In genomic region chr12:53985358-53985899, GRCh38 we compare ENCODE assay signal across 9 cellular contexts. TPM values are rescaled to one million over a fixed set of nuclear protein-coding genes. Genes with fewer than 3 reads are reported as not detected.
DNase-seq lines count a peak whose midpoint lies in the region; ATAC-seq, FAIRE-seq and TF ChIP-seq lines count a peak whose summit lies in the region.
"Had no signal": no experiment of that assay in that cellular context is flagged by ENCODE, and none has a peak within 500 bp of the region (broad histone marks: within the 10 kb centered on the region; RNA-seq: fewer than 3 reads in every experiment).

No MANE protein-coding gene starts in this region.

- CTCF ChIA-PET in HepG2 (lab: Yijun Ruan, JAX; ENCODE audit: low intra/inter-chr PET ratio, low total read pairs) = interaction anchor here (1.4 to 2.3 kb wide), 2 partner anchors 216 to 229 kb away, joined by 8 to 12 read pairs; no protein-coding TSS in a partner anchor

- H3K4ac ChIP-seq in mesenchymal stem cell (ENCODE audit: low read depth in 1 of 2, low read length in 2 of 2) = no peak overlapping the region

- 85% methylated on average over 25 of the region's 36 CpGs for WGBS in HepG2 (ENCODE audit: low lambda C conversion rate)
- 14% methylated on average over 13 of the region's 36 CpGs for WGBS in right lobe of liver (ENCODE audit: insufficient coverage, low coverage, low lambda C conversion rate, missing lambda C conversion rate)
- 29% methylated on average over 36 of the region's 36 CpGs for WGBS in mesenchymal stem cell

- peaks cover 6 to 42% of the 10 kb centered on the region in 2 experiments; a peak in 4 of 5 replicates for H3K27me3 ChIP-seq in HepG2 (ENCODE audit: control insufficient read depth in 1 of 2, insufficient read depth in 2 of 2, low read length in 2 of 2)
- peaks cover 19 to 86% of the 10 kb centered on the region in 2 donors for H3K27me3 ChIP-seq in right lobe of liver
- peaks cover 7 to 38% of the 10 kb centered on the region in 2 experiments for H3K27me3 ChIP-seq in mesenchymal stem cell (ENCODE audit: control insufficient read depth in 1 of 2, insufficient read depth in 1 of 2, low read length in 2 of 2)

- H4K20me1 ChIP-seq in HepG2 (ENCODE audit: insufficient read depth, low read length) = no peaks in the 10 kb centered on the region

- H3K4me1 Mint-ChIP-seq in activated T-helper 1 cell treated with anti-CD3 and anti-CD28 coated beads, Interleukin-12 subunit alpha, Interleukin-12 subunit beta, Interleukin-2, Interleukin-4 antibody, amounts not matched to agents 30 ng/mL and 10 ng/mL and 1 ng/mL, durations not matched to agents 14 hours and 24 hours and 36 hours (ENCODE audit: low read depth) = peaks cover 24% of the 10 kb centered on the region

- TF ChIP-seq POLR2A in HepG2 (IDR thresholded peaks at IDR 0.05; ENCODE audit: insufficient read depth in 1 of 2, low read depth in 2 of 2, low read length in 2 of 2) = no peak
- TF ChIP-seq POLR2A in right lobe of liver (IDR thresholded peaks at IDR 0.05) = no peak

- no peak overlapping the region for H3K18ac ChIP-seq in mesenchymal stem cell (ENCODE audit: low read depth in 1 of 2, low read length in 2 of 2)

- no peak overlapping the region for H3K14ac ChIP-seq in mesenchymal stem cell (ENCODE audit: low read length in 2 of 2)

- no peak for TF ChIP-seq RAD21 in HepG2 (CRISPR knock-in tag; IDR thresholded peaks at IDR 0.05)

- peaks cover 34% of the 10 kb centered on the region for H3K4me1 ChIP-seq in HepG2 (ENCODE audit: insufficient read depth, low read length)
- peaks cover 0 to 4% (median 0%) of the 10 kb centered on the region in 4 donors for H3K4me1 ChIP-seq in right lobe of liver
- H3K4me1 ChIP-seq in mesenchymal stem cell (ENCODE audit: control insufficient read depth, insufficient read depth, low read depth, low read length) = peaks cover 24% of the 10 kb centered on the region

- no peak overlapping the region for H2BK12ac ChIP-seq in mesenchymal stem cell (ENCODE audit: low read length in 2 of 2)

- H3K4me3 ChIP-seq in HepG2 (replicated peaks in 1 of 3; ENCODE audit: insufficient read depth in 1 of 3, low read depth in 2 of 3, low read length in 3 of 3) (no peak overlapping the region), right lobe of liver (no peak overlapping the region), mesenchymal stem cell (ENCODE audit: insufficient read depth in 1 of 2, low read depth in 1 of 2, low read length in 2 of 2) (peak overlapping the region; percentile 73 to 92)

- no peak overlapping the region for H2BK120ac ChIP-seq in mesenchymal stem cell (ENCODE audit: low read depth, low read length)

- H2BK5ac ChIP-seq in mesenchymal stem cell (ENCODE audit: low read depth, low read length, poor library complexity, severe bottlenecking) = peak overlapping the region; percentile 49

- H4K91ac ChIP-seq in mesenchymal stem cell (ENCODE audit: low read length) = no peak overlapping the region

- no peak for FAIRE-seq in HepG2 (lab: Jason Lieb, UNC)

- H3K27ac ChIP-seq in HepG2 (ENCODE audit: extremely low read length, insufficient read depth, low read length) = no peak overlapping the region
- no peak overlapping the region for H3K27ac ChIP-seq in right lobe of liver
- H3K27ac ChIP-seq in mesenchymal stem cell (ENCODE audit: low read length, poor library complexity, severe bottlenecking) = peak overlapping the region; percentile 3

- H3K27ac Mint-ChIP-seq in activated T-helper 1 cell treated with anti-CD3 and anti-CD28 coated beads, Interleukin-12 subunit alpha, Interleukin-12 subunit beta, Interleukin-2, Interleukin-4 antibody, amounts not matched to agents 30 ng/mL and 10 ng/mL and 1 ng/mL, durations not matched to agents 14 hours and 24 hours and 36 hours = peak overlapping the region; percentile 23

- H4K8ac ChIP-seq in mesenchymal stem cell (ENCODE audit: low read length) = no peak overlapping the region

- BruUV-seq in HepG2 (replicated peaks; lab: Mats Ljungman, UMichigan) = no TSS peak

- H2AK5ac ChIP-seq in mesenchymal stem cell (ENCODE audit: low read length, severe bottlenecking) = no peak overlapping the region

- no peak overlapping the region for H3K4me2 ChIP-seq in HepG2 (ENCODE audit: low read depth, low read length)
- peak overlapping the region; percentile 81 for H3K4me2 ChIP-seq in mesenchymal stem cell (ENCODE audit: low read length, poor library complexity, severe bottlenecking)

- H3K4me3 Mint-ChIP-seq in activated T-helper 1 cell treated with anti-CD3 and anti-CD28 coated beads, Interleukin-12 subunit alpha, Interleukin-12 subunit beta, Interleukin-2, Interleukin-4 antibody, amounts not matched to agents 30 ng/mL and 10 ng/mL and 1 ng/mL, durations not matched to agents 14 hours and 24 hours and 36 hours = peak overlapping the region; percentile 48

- H3K9me3 ChIP-seq in HepG2 (ENCODE audit: low read length) (no peaks in the 10 kb centered on the region), right lobe of liver (no peaks in the 10 kb centered on the region), mesenchymal stem cell (ENCODE audit: control insufficient read depth, low read length) (no peaks in the 10 kb centered on the region)

- ATAC-seq in HepG2 = no peak
- ATAC-seq in right lobe of liver = no peak
- ATAC-seq in HG03469 (IDR thresholded peaks at IDR 0.05; ENCODE audit: unreplicated experiment) = no peak
- ATAC-seq in GM21447 (IDR thresholded peaks at IDR 0.05; ENCODE audit: unreplicated experiment) = no peak
- ATAC-seq in HG03095 (IDR thresholded peaks at IDR 0.05; ENCODE audit: unreplicated experiment) = no peak
- ATAC-seq in GM18519 (IDR thresholded peaks at IDR 0.05; ENCODE audit: low FRiP score, unreplicated experiment) = no peak

- no peak for TF ChIP-seq CTCF in HepG2 (CRISPR knock-in tag; IDR thresholded peaks at IDR 0.05)
- TF ChIP-seq CTCF in right lobe of liver (IDR thresholded peaks at IDR 0.05) = no peak

- H3K9me3 Mint-ChIP-seq in activated T-helper 1 cell treated with anti-CD3 and anti-CD28 coated beads, Interleukin-12 subunit alpha, Interleukin-12 subunit beta, Interleukin-2, Interleukin-4 antibody, amounts not matched to agents 30 ng/mL and 10 ng/mL and 1 ng/mL, durations not matched to agents 14 hours and 24 hours and 36 hours = no peaks in the 10 kb centered on the region

- intact Hi-C loops in HepG2 (cut with micrococcal nuclease; ENCODE audit: unreplicated experiment) (no loop called here), right lobe of liver (cut with DNase I) (no loop called here)
- intact Hi-C loops in activated T-helper 1 cell treated with anti-CD3 and anti-CD28 coated beads, Interleukin-12 subunit alpha, Interleukin-12 subunit beta, Interleukin-2, Interleukin-4 antibody, amounts not matched to agents 30 ng/mL and 10 ng/mL and 1 ng/mL, durations not matched to agents 14 hours and 24 hours and 36 hours (cut with micrococcal nuclease) = loop anchor here (10.0 kb wide), 1 partner anchor 51 kb away; the partner anchor contains the start of gene HOXC13

- no peak overlapping the region for H2BK15ac ChIP-seq in mesenchymal stem cell (ENCODE audit: low read depth, poor library complexity, severe bottlenecking)

- DNase-seq in HepG2 (ENCODE audit: low spot score) (no peak), right lobe of liver (no peak), mesenchymal stem cell (no peak)
- no peak for DNase-seq in activated T-helper 1 cell treated with anti-CD3 and anti-CD28 coated beads, Interleukin-12 subunit alpha, Interleukin-12 subunit beta, Interleukin-2, Interleukin-4 antibody, amounts not matched to agents 30 ng/mL and 10 ng/mL and 1 ng/mL, durations not matched to agents 14 hours and 24 hours and 36 hours (ENCODE audit: low spot score)
- DNase-seq: NCI-H2029 treated with DMSO at 0.1 percent for 48 hours had no signal

- peaks cover 4% of the 10 kb centered on the region for H3K79me1 ChIP-seq in mesenchymal stem cell (replicated peaks; ENCODE audit: low read length, poor library complexity, severe bottlenecking)

- H3K36me3 Mint-ChIP-seq in activated T-helper 1 cell treated with anti-CD3 and anti-CD28 coated beads, Interleukin-12 subunit alpha, Interleukin-12 subunit beta, Interleukin-2, Interleukin-4 antibody, amounts not matched to agents 30 ng/mL and 10 ng/mL and 1 ng/mL, durations not matched to agents 14 hours and 24 hours and 36 hours (ENCODE audit: low read depth) = peaks cover under 1% of the 10 kb centered on the region

- POLR2A ChIA-PET in HepG2 (lab: Yijun Ruan, JAX) = no interaction called here

- H2AFZ ChIP-seq in HepG2 (ENCODE audit: low read length) (no peak overlapping the region), mesenchymal stem cell (ENCODE audit: low read depth, low read length) (no peak overlapping the region)

- H3K9ac ChIP-seq in HepG2 (ENCODE audit: insufficient read depth, low read depth, low read length) (no peak overlapping the region), mesenchymal stem cell (ENCODE audit: low read length) (peak overlapping the region; percentile 98)

- no peak overlapping the region for H3K23ac ChIP-seq in mesenchymal stem cell (ENCODE audit: low read length in 2 of 2)

- H3K27me3 Mint-ChIP-seq in activated T-helper 1 cell treated with anti-CD3 and anti-CD28 coated beads, Interleukin-12 subunit alpha, Interleukin-12 subunit beta, Interleukin-2, Interleukin-4 antibody, amounts not matched to agents 30 ng/mL and 10 ng/mL and 1 ng/mL, durations not matched to agents 14 hours and 24 hours and 36 hours (ENCODE audit: insufficient read depth) = peaks cover 93% of the 10 kb centered on the region

- in situ Hi-C loops in HepG2 (cut with HindIII; ENCODE audit: extremely low pct_ligation_motif_present, low pct_unique_long_range_greater_than_20kb) = no loop called here

- H3K79me2 ChIP-seq in HepG2 (ENCODE audit: insufficient read depth, low read length) = no peaks in the 10 kb centered on the region

- no peak for TF ChIP-seq EP300 in HepG2 (IDR thresholded peaks at IDR 0.05; ENCODE audit: low read depth in 2 of 2, low read length in 2 of 2)
- no peak for TF ChIP-seq EP300 in HepG2 (CRISPR knock-in tag; IDR thresholded peaks at IDR 0.05; ENCODE audit: borderline replicate concordance)

- no peaks in the 10 kb centered on the region for H3K36me3 ChIP-seq in HepG2 (replicated peaks in 1 of 2; ENCODE audit: control insufficient read depth in 1 of 2, insufficient read depth in 2 of 2, low read length in 2 of 2)
- no peaks in the 10 kb centered on the region for H3K36me3 ChIP-seq in right lobe of liver
- H3K36me3 ChIP-seq in mesenchymal stem cell (ENCODE audit: control insufficient read depth in 1 of 2, insufficient read depth in 2 of 2, low read depth in 1 of 2, low read length in 2 of 2) = no peaks in the 10 kb centered on the region

RNA-seq across cellular contexts. Expression of gene HOXC10, which starts 0.5 kb away (rescaled TPM):
- total RNA-seq in HepG2 (2016; rRNA removed; fragmentation: Illumina TruSeq; extraction: Trizol) = not detected in 2 replicates
- total RNA-seq in HepG2 (2016; cell fraction: cytosol; rRNA removed; fragmentation: Illumina TruSeq; extraction: Trizol; ENCODE audit: low read depth) = not detected in 2 replicates
- not detected in 2 replicates for total RNA-seq in HepG2 (2016; cell fraction: insoluble cytoplasmic fraction; rRNA removed; fragmentation: Illumina TruSeq; extraction: Trizol)
- total RNA-seq in HepG2 (2016; cell fraction: membrane; rRNA removed; fragmentation: Illumina TruSeq; extraction: Trizol) = not detected in 2 replicates
- total RNA-seq in HepG2 (2016; cell fraction: nucleus; rRNA removed; fragmentation: Illumina TruSeq; extraction: Trizol) = not detected in 2 replicates
- not detected in 2 replicates for polyA plus RNA-seq in HepG2 (2011; rRNA removed)
- 0.17 TPM in 1 of 2 replicates, not detected in the other for polyA plus RNA-seq in HepG2 (2011; cell fraction: cytosol; rRNA removed)
- not detected in 2 replicates for polyA plus RNA-seq in HepG2 (2011; cell fraction: nucleus; rRNA removed)
- polyA plus RNA-seq in HepG2 (2012) = 0.35 TPM in 1 of 2 replicates, not detected in the other
- polyA plus RNA-seq in HepG2 (2016; cell fraction: cytosol; fragmentation: Illumina TruSeq; extraction: Trizol; ENCODE audit: low read depth) = not detected in 2 replicates
- 0.19 TPM in 1 of 2 replicates, not detected in the other for polyA plus RNA-seq in HepG2 (2016; cell fraction: insoluble cytoplasmic fraction; fragmentation: Illumina TruSeq; extraction: Trizol; ENCODE audit: low read depth)
- polyA plus RNA-seq in HepG2 (2016; cell fraction: membrane; fragmentation: Illumina TruSeq; extraction: Trizol; ENCODE audit: low read depth) = not detected in 2 replicates
- polyA plus RNA-seq in HepG2 (2016; cell fraction: nucleus; fragmentation: Illumina TruSeq; extraction: Trizol; ENCODE audit: insufficient read depth, low read depth) = not detected in 2 replicates
- polyA minus RNA-seq in HepG2 (2011; rRNA and poly(A)+ RNA removed; ENCODE audit: low replicate concordance) = 19.2 TPM in 1 of 2 replicates, not detected in the other
- not detected in 2 replicates for polyA minus RNA-seq in HepG2 (2011; cell fraction: cytosol; rRNA and poly(A)+ RNA removed)
- polyA minus RNA-seq in HepG2 (2011; cell fraction: nucleus; rRNA and poly(A)+ RNA removed) = 0.26 TPM in 1 of 2 replicates, not detected in the other
- total RNA-seq in right lobe of liver = not detected
- not detected in 2 replicates for total RNA-seq in activated T-helper 1 cell treated with anti-CD3 and anti-CD28 coated beads, Interleukin-12 subunit alpha, Interleukin-12 subunit beta, Interleukin-2, Interleukin-4 antibody, amounts not matched to agents 30 ng/mL and 10 ng/mL and 1 ng/mL, durations not matched to agents 14 hours and 24 hours and 36 hours
- polyA plus RNA-seq in mesenchymal stem cell (2013, experiment 1 of 2) = 8.9 TPM
- 9.4 TPM for polyA plus RNA-seq in mesenchymal stem cell (2013, experiment 2 of 2)

RNA-seq across cellular contexts. Expression of gene HOTAIR, which starts 10.7 kb away (rescaled TPM):
- total RNA-seq in HepG2 (2016; rRNA removed; fragmentation: Illumina TruSeq; extraction: Trizol) (not detected in 2 replicates), right lobe of liver (not detected)
- not detected in 2 replicates for total RNA-seq in HepG2 (2016; cell fraction: cytosol; rRNA removed; fragmentation: Illumina TruSeq; extraction: Trizol; ENCODE audit: low read depth)
- total RNA-seq in HepG2 (2016; cell fraction: insoluble cytoplasmic fraction; rRNA removed; fragmentation: Illumina TruSeq; extraction: Trizol) = not detected in 2 replicates
- not detected in 2 replicates for total RNA-seq in HepG2 (2016; cell fraction: membrane; rRNA removed; fragmentation: Illumina TruSeq; extraction: Trizol)
- not detected in 2 replicates for total RNA-seq in HepG2 (2016; cell fraction: nucleus; rRNA removed; fragmentation: Illumina TruSeq; extraction: Trizol)
- not detected in 2 replicates for polyA plus RNA-seq in HepG2 (2011; rRNA removed)
- polyA plus RNA-seq in HepG2 (2011; cell fraction: cytosol; rRNA removed) = not detected in 2 replicates
- polyA plus RNA-seq in HepG2 (2011; cell fraction: nucleus; rRNA removed) = not detected in 2 replicates
- polyA plus RNA-seq in HepG2 (2012) = not detected in 2 replicates
- not detected in 2 replicates for polyA plus RNA-seq in HepG2 (2016; cell fraction: cytosol; fragmentation: Illumina TruSeq; extraction: Trizol; ENCODE audit: low read depth)
- polyA plus RNA-seq in HepG2 (2016; cell fraction: insoluble cytoplasmic fraction; fragmentation: Illumina TruSeq; extraction: Trizol; ENCODE audit: low read depth) = not detected in 2 replicates
- polyA plus RNA-seq in HepG2 (2016; cell fraction: membrane; fragmentation: Illumina TruSeq; extraction: Trizol; ENCODE audit: low read depth) = not detected in 2 replicates
- polyA plus RNA-seq in HepG2 (2016; cell fraction: nucleus; fragmentation: Illumina TruSeq; extraction: Trizol; ENCODE audit: insufficient read depth, low read depth) = not detected in 2 replicates
- 0.84 TPM in 1 of 2 replicates, not detected in the other for polyA minus RNA-seq in HepG2 (2011; rRNA and poly(A)+ RNA removed; ENCODE audit: low replicate concordance)
- not detected in 2 replicates for polyA minus RNA-seq in HepG2 (2011; cell fraction: cytosol; rRNA and poly(A)+ RNA removed)
- polyA minus RNA-seq in HepG2 (2011; cell fraction: nucleus; rRNA and poly(A)+ RNA removed) = not detected in 2 replicates
- total RNA-seq in activated T-helper 1 cell treated with anti-CD3 and anti-CD28 coated beads, Interleukin-12 subunit alpha, Interleukin-12 subunit beta, Interleukin-2, Interleukin-4 antibody, amounts not matched to agents 30 ng/mL and 10 ng/mL and 1 ng/mL, durations not matched to agents 14 hours and 24 hours and 36 hours = not detected in 2 replicates
- polyA plus RNA-seq in mesenchymal stem cell (2013, experiment 1 of 2) = 2.4 TPM
- polyA plus RNA-seq in mesenchymal stem cell (2013, experiment 2 of 2) = 1.7 TPM

RNA-seq across cellular contexts. Expression of gene HOXC11, which starts 12.5 kb away (rescaled TPM):
- not detected in 2 replicates for total RNA-seq in HepG2 (2016; rRNA removed; fragmentation: Illumina TruSeq; extraction: Trizol)
- total RNA-seq in HepG2 (2016; cell fraction: cytosol; rRNA removed; fragmentation: Illumina TruSeq; extraction: Trizol; ENCODE audit: low read depth) = not detected in 2 replicates
- not detected in 2 replicates for total RNA-seq in HepG2 (2016; cell fraction: insoluble cytoplasmic fraction; rRNA removed; fragmentation: Illumina TruSeq; extraction: Trizol)
- total RNA-seq in HepG2 (2016; cell fraction: membrane; rRNA removed; fragmentation: Illumina TruSeq; extraction: Trizol) = not detected in 2 replicates
- not detected in 2 replicates for total RNA-seq in HepG2 (2016; cell fraction: nucleus; rRNA removed; fragmentation: Illumina TruSeq; extraction: Trizol)
- polyA plus RNA-seq in HepG2 (2011; rRNA removed) = not detected in 2 replicates
- not detected in 2 replicates for polyA plus RNA-seq in HepG2 (2011; cell fraction: cytosol; rRNA removed)
- not detected in 2 replicates for polyA plus RNA-seq in HepG2 (2011; cell fraction: nucleus; rRNA removed)
- polyA plus RNA-seq in HepG2 (2012) = not detected in 2 replicates
- not detected in 2 replicates for polyA plus RNA-seq in HepG2 (2016; cell fraction: cytosol; fragmentation: Illumina TruSeq; extraction: Trizol; ENCODE audit: low read depth)
- not detected in 2 replicates for polyA plus RNA-seq in HepG2 (2016; cell fraction: insoluble cytoplasmic fraction; fragmentation: Illumina TruSeq; extraction: Trizol; ENCODE audit: low read depth)
- polyA plus RNA-seq in HepG2 (2016; cell fraction: membrane; fragmentation: Illumina TruSeq; extraction: Trizol; ENCODE audit: low read depth) = not detected in 2 replicates
- not detected in 2 replicates for polyA plus RNA-seq in HepG2 (2016; cell fraction: nucleus; fragmentation: Illumina TruSeq; extraction: Trizol; ENCODE audit: insufficient read depth, low read depth)
- 8.8 TPM in 1 of 2 replicates, not detected in the other for polyA minus RNA-seq in HepG2 (2011; rRNA and poly(A)+ RNA removed; ENCODE audit: low replicate concordance)
- polyA minus RNA-seq in HepG2 (2011; cell fraction: cytosol; rRNA and poly(A)+ RNA removed) = 0.30 TPM in 1 of 2 replicates, not detected in the other
- polyA minus RNA-seq in HepG2 (2011; cell fraction: nucleus; rRNA and poly(A)+ RNA removed) = 0.13 TPM in 1 of 2 replicates, not detected in the other
- total RNA-seq in right lobe of liver = not detected
- not detected in 2 replicates for total RNA-seq in activated T-helper 1 cell treated with anti-CD3 and anti-CD28 coated beads, Interleukin-12 subunit alpha, Interleukin-12 subunit beta, Interleukin-2, Interleukin-4 antibody, amounts not matched to agents 30 ng/mL and 10 ng/mL and 1 ng/mL, durations not matched to agents 14 hours and 24 hours and 36 hours
- polyA plus RNA-seq in mesenchymal stem cell (2013, experiment 1 of 2) = 1.1 TPM
- 0.97 TPM for polyA plus RNA-seq in mesenchymal stem cell (2013, experiment 2 of 2)

RNA-seq across cellular contexts. Expression of gene HOXC9, which starts 14.5 kb away (rescaled TPM):
- total RNA-seq in HepG2 (2016; rRNA removed; fragmentation: Illumina TruSeq; extraction: Trizol) (0.94 and 1.1 TPM in 2 replicates), right lobe of liver (not detected)
- 0.35 and 0.61 TPM in 2 replicates for total RNA-seq in HepG2 (2016; cell fraction: cytosol; rRNA removed; fragmentation: Illumina TruSeq; extraction: Trizol; ENCODE audit: low read depth)
- total RNA-seq in HepG2 (2016; cell fraction: insoluble cytoplasmic fraction; rRNA removed; fragmentation: Illumina TruSeq; extraction: Trizol) = 1.1 and 1.2 TPM in 2 replicates
- total RNA-seq in HepG2 (2016; cell fraction: membrane; rRNA removed; fragmentation: Illumina TruSeq; extraction: Trizol) = 0.90 and 0.99 TPM in 2 replicates
- 0.41 and 0.50 TPM in 2 replicates for total RNA-seq in HepG2 (2016; cell fraction: nucleus; rRNA removed; fragmentation: Illumina TruSeq; extraction: Trizol)
- polyA plus RNA-seq in HepG2 (2011; rRNA removed) = 0.10 and 0.11 TPM in 2 replicates
- polyA plus RNA-seq in HepG2 (2011; cell fraction: cytosol; rRNA removed) = 0.23 and 0.27 TPM in 2 replicates
- 0.10 and 0.14 TPM in 2 replicates for polyA plus RNA-seq in HepG2 (2011; cell fraction: nucleus; rRNA removed)
- polyA plus RNA-seq in HepG2 (2012) = 0.47 and 1.0 TPM in 2 replicates
- 1.6 and 2.0 TPM in 2 replicates for polyA plus RNA-seq in HepG2 (2016; cell fraction: cytosol; fragmentation: Illumina TruSeq; extraction: Trizol; ENCODE audit: low read depth)
- polyA plus RNA-seq in HepG2 (2016; cell fraction: insoluble cytoplasmic fraction; fragmentation: Illumina TruSeq; extraction: Trizol; ENCODE audit: low read depth) = 1.8 and 2.6 TPM in 2 replicates
- polyA plus RNA-seq in HepG2 (2016; cell fraction: membrane; fragmentation: Illumina TruSeq; extraction: Trizol; ENCODE audit: low read depth) = 1.4 and 2.4 TPM in 2 replicates
- 1.3 and 2.0 TPM in 2 replicates for polyA plus RNA-seq in HepG2 (2016; cell fraction: nucleus; fragmentation: Illumina TruSeq; extraction: Trizol; ENCODE audit: insufficient read depth, low read depth)
- polyA minus RNA-seq in HepG2 (2011; rRNA and poly(A)+ RNA removed; ENCODE audit: low replicate concordance) = 1.2 TPM in 1 of 2 replicates, not detected in the other
- polyA minus RNA-seq in HepG2 (2011; cell fraction: cytosol; rRNA and poly(A)+ RNA removed) = not detected in 2 replicates
- polyA minus RNA-seq in HepG2 (2011; cell fraction: nucleus; rRNA and poly(A)+ RNA removed) = not detected in 2 replicates
- total RNA-seq in activated T-helper 1 cell treated with anti-CD3 and anti-CD28 coated beads, Interleukin-12 subunit alpha, Interleukin-12 subunit beta, Interleukin-2, Interleukin-4 antibody, amounts not matched to agents 30 ng/mL and 10 ng/mL and 1 ng/mL, durations not matched to agents 14 hours and 24 hours and 36 hours = not detected in 2 replicates
- 18.0 TPM for polyA plus RNA-seq in mesenchymal stem cell (2013, experiment 1 of 2)
- 18.5 TPM for polyA plus RNA-seq in mesenchymal stem cell (2013, experiment 2 of 2)

RNA-seq across cellular contexts. Expression of gene HOXC8, which starts 23.4 kb away (rescaled TPM):
- total RNA-seq in HepG2 (2016; rRNA removed; fragmentation: Illumina TruSeq; extraction: Trizol) = not detected in 2 replicates
- total RNA-seq in HepG2 (2016; cell fraction: cytosol; rRNA removed; fragmentation: Illumina TruSeq; extraction: Trizol; ENCODE audit: low read depth) = not detected in 2 replicates
- total RNA-seq in HepG2 (2016; cell fraction: insoluble cytoplasmic fraction; rRNA removed; fragmentation: Illumina TruSeq; extraction: Trizol) = not detected in 2 replicates
- not detected in 2 replicates for total RNA-seq in HepG2 (2016; cell fraction: membrane; rRNA removed; fragmentation: Illumina TruSeq; extraction: Trizol)
- total RNA-seq in HepG2 (2016; cell fraction: nucleus; rRNA removed; fragmentation: Illumina TruSeq; extraction: Trizol) = not detected in 2 replicates
- 0.04 TPM in 1 of 2 replicates, not detected in the other for polyA plus RNA-seq in HepG2 (2011; rRNA removed)
- polyA plus RNA-seq in HepG2 (2011; cell fraction: cytosol; rRNA removed) = 0.03 TPM in 1 of 2 replicates, not detected in the other
- polyA plus RNA-seq in HepG2 (2011; cell fraction: nucleus; rRNA removed) = not detected in 2 replicates
- 0.16 TPM in 1 of 2 replicates, not detected in the other for polyA plus RNA-seq in HepG2 (2012)
- polyA plus RNA-seq in HepG2 (2016; cell fraction: cytosol; fragmentation: Illumina TruSeq; extraction: Trizol; ENCODE audit: low read depth) = not detected in 2 replicates
- polyA plus RNA-seq in HepG2 (2016; cell fraction: insoluble cytoplasmic fraction; fragmentation: Illumina TruSeq; extraction: Trizol; ENCODE audit: low read depth) = not detected in 2 replicates
- not detected in 2 replicates for polyA plus RNA-seq in HepG2 (2016; cell fraction: membrane; fragmentation: Illumina TruSeq; extraction: Trizol; ENCODE audit: low read depth)
- polyA plus RNA-seq in HepG2 (2016; cell fraction: nucleus; fragmentation: Illumina TruSeq; extraction: Trizol; ENCODE audit: insufficient read depth, low read depth) = 0.32 TPM in 1 of 2 replicates, not detected in the other
- 0.61 TPM in 1 of 2 replicates, not detected in the other for polyA minus RNA-seq in HepG2 (2011; rRNA and poly(A)+ RNA removed; ENCODE audit: low replicate concordance)
- not detected in 2 replicates for polyA minus RNA-seq in HepG2 (2011; cell fraction: cytosol; rRNA and poly(A)+ RNA removed)
- polyA minus RNA-seq in HepG2 (2011; cell fraction: nucleus; rRNA and poly(A)+ RNA removed) = not detected in 2 replicates
- total RNA-seq in right lobe of liver = not detected
- total RNA-seq in activated T-helper 1 cell treated with anti-CD3 and anti-CD28 coated beads, Interleukin-12 subunit alpha, Interleukin-12 subunit beta, Interleukin-2, Interleukin-4 antibody, amounts not matched to agents 30 ng/mL and 10 ng/mL and 1 ng/mL, durations not matched to agents 14 hours and 24 hours and 36 hours = not detected in 2 replicates
- 66.4 TPM for polyA plus RNA-seq in mesenchymal stem cell (2013, experiment 1 of 2)
- 67.1 TPM for polyA plus RNA-seq in mesenchymal stem cell (2013, experiment 2 of 2)

Comparison
In these comparisons a context has a peak if more than half of its experiments do, and no peak if none do; other contexts are left out.
1. H3K4me3 ChIP-seq: peak in mesenchymal stem cell (2 of 2); none in HepG2 (0 of 3) and right lobe of liver (0 of 3).